Comparison of ENCODE assay signal across 13 cellular contexts in genomic region chr19:18650048-18650435, GRCh38. TPM values are rescaled to one million over a fixed set of nuclear protein-coding genes. Genes with fewer than 3 reads are reported as not detected.
DNase-seq lines count a peak whose midpoint lies in the region; ATAC-seq, FAIRE-seq and TF ChIP-seq lines count a peak whose summit lies in the region.
"Had no signal": no experiment of that assay in that cellular context is flagged by ENCODE, and none has a peak within 500 bp of the region (broad histone marks: within the 10 kb centered on the region; RNA-seq: fewer than 3 reads in every experiment).

No MANE protein-coding gene starts in this region.

- TF ChIP-seq CTCF in brain microvascular endothelial cell (IDR thresholded peaks at IDR 0.05; ENCODE audit: low read depth, low read length, missing control alignments) = no peak
- TF ChIP-seq CTCF in progenitor cell of endocrine pancreas (IDR thresholded peaks at IDR 0.05; ENCODE audit: unreplicated experiment) = no peak

- FAIRE-seq in GM12892 (lab: Jason Lieb, UNC) = no peak
- FAIRE-seq: RCC 7860 had no signal

- peak overlapping the region; percentile 71 for H3K27ac Mint-ChIP-seq in progenitor cell of endocrine pancreas
- H3K27ac Mint-ChIP-seq: effector memory CD8-positive, alpha-beta T cell had no signal

- TF ChIP-seq POLR2A in GM12892 (IDR thresholded peaks at IDR 0.05; ENCODE audit: low read depth, low read length) = no peak

- H3K4me1 Mint-ChIP-seq in progenitor cell of endocrine pancreas (ENCODE audit: low read depth) = peaks cover 17% of the 10 kb centered on the region

- no peaks in the 10 kb centered on the region for H3K36me3 Mint-ChIP-seq in progenitor cell of endocrine pancreas (ENCODE audit: insufficient read depth)

- H3K27ac ChIP-seq in brain microvascular endothelial cell = peak overlapping the region; percentile 90
- H3K27ac ChIP-seq in right cardiac atrium (ENCODE audit: low read length) = peak overlapping the region; percentile 84
- H3K27ac ChIP-seq: KMS-11 had no signal

- H3K4me3 Mint-ChIP-seq in progenitor cell of endocrine pancreas (ENCODE audit: low read depth) = no peak overlapping the region
- H3K4me3 Mint-ChIP-seq: effector memory CD8-positive, alpha-beta T cell had no signal

- DNase-seq in AG20443 (ENCODE audit: low spot score) = peak; percentile 68
- DNase-seq in brain microvascular endothelial cell = peak; percentile 59
- DNase-seq in right cardiac atrium = peak; percentile 73 to 87 (median 87)
- no peak for DNase-seq in progenitor cell of endocrine pancreas (ENCODE audit: low spot score, unreplicated experiment)
- no peak for DNase-seq in NCI-H82 (lab: John Stamatoyannopoulos, UW)
- no peak for DNase-seq in GM12892 (ENCODE audit: insufficient read length)
- DNase-seq in H7 = no peak
- no peak for DNase-seq in NCI-H1417 (lab: John Stamatoyannopoulos, UW)
- DNase-seq: effector memory CD8-positive, alpha-beta T cell; naive thymus-derived CD8-positive, alpha-beta T cell had no signal

- intact Hi-C loops in right cardiac atrium (cut with DNase I) = no loop called here

- H3K36me3 ChIP-seq in brain microvascular endothelial cell (replicated peaks) (no peaks in the 10 kb centered on the region), H7 (replicated peaks; ENCODE audit: control insufficient read depth, insufficient read depth, low read length) (no peaks in the 10 kb centered on the region)
- H3K36me3 ChIP-seq: BE2C had no signal

- H3K27me3 Mint-ChIP-seq in progenitor cell of endocrine pancreas = peaks cover 7% of the 10 kb centered on the region
- H3K27me3 Mint-ChIP-seq: effector memory CD8-positive, alpha-beta T cell; naive thymus-derived CD8-positive, alpha-beta T cell had no signal

- no peaks in the 10 kb centered on the region for H3K27me3 ChIP-seq in brain microvascular endothelial cell (replicated peaks)
- no peaks in the 10 kb centered on the region for H3K27me3 ChIP-seq in right cardiac atrium (ENCODE audit: control insufficient read depth, insufficient read depth)
- no peaks in the 10 kb centered on the region for H3K27me3 ChIP-seq in H7 (ENCODE audit: control insufficient read depth, insufficient read depth, low read length)
- H3K27me3 ChIP-seq: BE2C had no signal

- peak; percentile 67 to 75 for ATAC-seq in right cardiac atrium
- ATAC-seq: effector memory CD8-positive, alpha-beta T cell; naive thymus-derived CD8-positive, alpha-beta T cell had no signal

- H3K4me3 ChIP-seq in brain microvascular endothelial cell (ENCODE audit: low read depth, low read length) = no peak overlapping the region
- H3K4me3 ChIP-seq in right cardiac atrium (ENCODE audit: low read length) = no peak overlapping the region
- H3K4me3 ChIP-seq in H7 (ENCODE audit: insufficient read depth, low read depth, low read length) = no peak overlapping the region

- no peaks in the 10 kb centered on the region for H3K9me3 Mint-ChIP-seq in progenitor cell of endocrine pancreas (ENCODE audit: low read depth)
- H3K9me3 Mint-ChIP-seq: effector memory CD8-positive, alpha-beta T cell; naive thymus-derived CD8-positive, alpha-beta T cell had no signal

- H3K4me1 ChIP-seq in right cardiac atrium (ENCODE audit: control insufficient read depth, insufficient read depth, low read length) = peaks cover 21% of the 10 kb centered on the region
- H3K4me1 ChIP-seq: BE2C had no signal

- in situ Hi-C loops in brain microvascular endothelial cell (cut with HindIII; ENCODE audit: low pct_ligation_motif_present, low sequenced_read_pairs) = no loop called here

- no peaks in the 10 kb centered on the region for H3K9me3 ChIP-seq in right cardiac atrium (ENCODE audit: control insufficient read depth, low read length)
- H3K9me3 ChIP-seq: BE2C had no signal

- WGBS in right cardiac atrium = 7% methylated on average over 15 of the region's 15 CpGs

RNA-seq across cellular contexts. Expression of gene KLHL26, which starts 13.2 kb away (rescaled TPM):
- total RNA-seq in right cardiac atrium (10 to 100 TPM in 1 of 4 donors, 1 to 10 TPM in 3; 8.9 to 14.4 (median 9.3) TPM), progenitor cell of endocrine pancreas (11.6 and 12.3 TPM in 2 replicates)
- polyA plus RNA-seq in right cardiac atrium = 5.1 TPM
- polyA plus RNA-seq in GM12892 (2012; ENCODE audit: missing spikeins) = 1.5 TPM
- 7.1 and 11.7 TPM in 2 replicates for total RNA-seq in H7 (2014; rRNA removed; shearing (Covaris generic))

RNA-seq across cellular contexts. Expression of gene CRTC1, which starts 33.4 kb away (rescaled TPM):
- total RNA-seq in right cardiac atrium (10 to 100 TPM in 3 of 4 donors, 1 to 10 TPM in 1; 9.2 to 15.1 (median 13.6) TPM), progenitor cell of endocrine pancreas (39.5 and 39.7 TPM in 2 replicates)
- 9.5 TPM for polyA plus RNA-seq in right cardiac atrium
- 0.66 TPM for polyA plus RNA-seq in GM12892 (2012; ENCODE audit: missing spikeins)
- 3.7 and 6.1 TPM in 2 replicates for total RNA-seq in H7 (2014; rRNA removed; shearing (Covaris generic))

RNA-seq across cellular contexts. Expression of gene TMEM59L, which starts 37.4 kb away (rescaled TPM):
- 1 to 10 TPM; 2.2 to 5.9 (median 4.0) TPM for total RNA-seq in right cardiac atrium
- 4.8 TPM for polyA plus RNA-seq in right cardiac atrium
- 5.0 and 6.4 TPM in 2 replicates for total RNA-seq in progenitor cell of endocrine pancreas
- not detected for polyA plus RNA-seq in GM12892 (2012; ENCODE audit: missing spikeins)
- total RNA-seq in H7 (2014; rRNA removed; shearing (Covaris generic)) = 1.8 and 3.5 TPM in 2 replicates
- total RNA-seq: naive thymus-derived CD8-positive, alpha-beta T cell had no signal

RNA-seq across cellular contexts. Expression of gene CRLF1, which starts 43.4 kb away (rescaled TPM):
- total RNA-seq in right cardiac atrium (10 to 100 TPM in 3 of 4 donors, 1 to 10 TPM in 1; 7.2 to 64.0 (median 38.8) TPM), progenitor cell of endocrine pancreas (4.4 and 6.0 TPM in 2 replicates)
- 79.6 TPM for polyA plus RNA-seq in right cardiac atrium
- polyA plus RNA-seq in GM12892 (2012; ENCODE audit: missing spikeins) = 5.7 TPM
- 47.4 and 52.8 TPM in 2 replicates for total RNA-seq in H7 (2014; rRNA removed; shearing (Covaris generic))
- total RNA-seq: naive thymus-derived CD8-positive, alpha-beta T cell had no signal

Comparison
In these comparisons a context has a peak if more than half of its experiments do, and no peak if none do; other contexts are left out.
1. DNase-seq: peak in AG20443 (single experiment), brain microvascular endothelial cell (single experiment) and right cardiac atrium (3 of 3); none in progenitor cell of endocrine pancreas (single experiment), NCI-H82 (single experiment), GM12892 (single experiment), H7 (single experiment) and NCI-H1417 (0 of 3).